ENCODE assay signal across 8 cellular contexts in genomic region chr1:2786329-2787162, GRCh38. TPM values are rescaled to one million over a fixed set of nuclear protein-coding genes. Genes with fewer than 3 reads are reported as not detected.
DNase-seq lines count a peak whose midpoint lies in the region; ATAC-seq, FAIRE-seq and TF ChIP-seq lines count a peak whose summit lies in the region.

No MANE protein-coding gene starts in this region.

- DNase-seq in Panc1 (ENCODE audit: low read depth, low spot score) (no peak), activated gamma-delta T cell treated with Interleukin-2 at 50 U/mL for 16 hours (peak; percentile 73), keratinocyte (ENCODE audit: low read depth, low spot score) (no peak), progenitor cell of endocrine pancreas (ENCODE audit: low spot score, unreplicated experiment) (no peak), MG63 (no peak)
- peak; percentile 34 to 67 (median 58) for DNase-seq in stimulated activated CD4-positive, alpha-beta T cell treated with anti-CD3 and anti-CD28 coated beads, TNF-alpha, amount 100 ng/mL, for 48 hours (ENCODE audit: low read depth in 3 of 3)

- no TSS peak for BruUV-seq in Panc1 (replicated peaks; lab: Mats Ljungman, UMichigan)

- no peak overlapping the region for H3K27ac Mint-ChIP-seq in progenitor cell of endocrine pancreas

- no peak overlapping the region for H2AFZ ChIP-seq in keratinocyte (ENCODE audit: control insufficient read depth, low read length)

- no peaks in the 10 kb centered on the region for H3K4me1 Mint-ChIP-seq in progenitor cell of endocrine pancreas (ENCODE audit: low read depth)

- H3K36me3 Mint-ChIP-seq in progenitor cell of endocrine pancreas (ENCODE audit: insufficient read depth): no peaks in the 10 kb centered on the region

- peaks cover 32% of the 10 kb centered on the region for H3K9me3 Mint-ChIP-seq in progenitor cell of endocrine pancreas (ENCODE audit: low read depth)

- H3K9me3 ChIP-seq in Panc1 (ENCODE audit: control insufficient read depth, insufficient read depth, low read depth, low read length) (no peaks in the 10 kb centered on the region), keratinocyte (ENCODE audit: control insufficient read depth, low read depth, low read length) (peaks cover 9% of the 10 kb centered on the region), MG63 (peaks cover 3% of the 10 kb centered on the region; the same call in 1 of the 2 replicates)

- H3K27me3 Mint-ChIP-seq in progenitor cell of endocrine pancreas: no peaks in the 10 kb centered on the region

- H3K4me1 ChIP-seq in Panc1 (ENCODE audit: control insufficient read depth, insufficient read depth, low read length): no peaks in the 10 kb centered on the region
- no peaks in the 10 kb centered on the region for H3K4me1 ChIP-seq in keratinocyte (ENCODE audit: control insufficient read depth, extremely low read depth, insufficient read depth, low read length)

- CTCF ChIA-PET in Panc1 (lab: Charles Lee): interaction anchor here (1.0 kb wide), 2 partner anchors 9 to 14 kb away, joined by 3 to 4 read pairs; partner anchors contain the start of gene TTC34

- ATAC-seq in Panc1: peak; percentile 79
- no peak for ATAC-seq in HG03108 (IDR thresholded peaks at IDR 0.05; ENCODE audit: unreplicated experiment)

- intact Hi-C loops in Panc1 (cut with micrococcal nuclease; ENCODE audit: unreplicated experiment): no loop called here

- H3K4me3 Mint-ChIP-seq in progenitor cell of endocrine pancreas (ENCODE audit: low read depth): no peak overlapping the region

- H3K27ac ChIP-seq in Panc1 (ENCODE audit: low read length): no peak overlapping the region
- H3K27ac ChIP-seq in keratinocyte (ENCODE audit: control insufficient read depth, insufficient read depth, low read length): no peak overlapping the region

- H3K79me2 ChIP-seq in keratinocyte (ENCODE audit: control insufficient read depth, insufficient read depth, low read length): no peaks in the 10 kb centered on the region

- no peak for FAIRE-seq in keratinocyte (lab: Jason Lieb, UNC)

- dilution Hi-C loops in keratinocyte (cut with MboI; ENCODE audit: extremely low pct_ligation_motif_present, low sequenced_read_pairs): no loop called here

- in situ Hi-C loops in Panc1 (cut with HindIII; ENCODE audit: low pct_unique_long_range_greater_than_20kb, low sequenced_read_pairs): no loop called here

- H3K9me1 ChIP-seq in keratinocyte (ENCODE audit: control insufficient read depth, extremely low read depth, insufficient read depth, low read length): no peaks in the 10 kb centered on the region

- H3K36me3 ChIP-seq in Panc1 (ENCODE audit: control insufficient read depth, insufficient read depth, low read length) (no peaks in the 10 kb centered on the region), keratinocyte (ENCODE audit: control insufficient read depth in 2 of 2, extremely low read depth in 1 of 2, insufficient read depth in 2 of 2, low read length in 2 of 2) (no peaks in the 10 kb centered on the region), MG63 (no peaks in the 10 kb centered on the region)

- H3K9ac ChIP-seq in keratinocyte (ENCODE audit: control insufficient read depth, extremely low read depth, insufficient read depth, low read length): no peak overlapping the region

- no peaks in the 10 kb centered on the region for H4K20me1 ChIP-seq in keratinocyte (ENCODE audit: control insufficient read depth, extremely low read depth, insufficient read depth, low read length)

- POLR2A ChIA-PET in Panc1 (lab: Charles Lee): no interaction called here

- peak; percentile 77 for TF ChIP-seq CTCF in GM12872 (IDR thresholded peaks at IDR 0.05; ENCODE audit: insufficient read depth, low read depth, low read length)
- peak; percentile 91 for TF ChIP-seq CTCF in Panc1 (IDR thresholded peaks at IDR 0.05)
- peak in 2 of 3 experiments; percentile 8 to 23 for TF ChIP-seq CTCF in keratinocyte (optimal IDR thresholded peaks at IDR 0.05 in 1 of 3, IDR thresholded peaks at IDR 0.05 in 1 of 3, conservative IDR thresholded peaks at IDR 0.05 in 1 of 3; ENCODE audit: extremely low read depth in 1 of 3, insufficient read depth in 2 of 3, low read length in 3 of 3)
- no peak for TF ChIP-seq CTCF in progenitor cell of endocrine pancreas (IDR thresholded peaks at IDR 0.05; ENCODE audit: unreplicated experiment)

- no peak overlapping the region for H3K4me2 ChIP-seq in keratinocyte (ENCODE audit: control insufficient read depth, extremely low read depth, insufficient read depth, low read depth, low read length)

- H3K27me3 ChIP-seq in Panc1 (ENCODE audit: control insufficient read depth, insufficient read depth, low read length) (peaks cover 4% of the 10 kb centered on the region; the same call in 1 of the 2 replicates), keratinocyte (ENCODE audit: control insufficient read depth, extremely low read depth, insufficient read depth, low read length) (no peaks in the 10 kb centered on the region), MG63 (no peaks in the 10 kb centered on the region)

- H3K4me3 ChIP-seq in Panc1 (ENCODE audit: low read depth in 2 of 2, low read length in 2 of 2): no peak overlapping the region
- H3K4me3 ChIP-seq in keratinocyte (ENCODE audit: control insufficient read depth in 2 of 3, extremely low read depth in 1 of 3, insufficient read depth in 2 of 3, low read depth in 1 of 3, low read length in 3 of 3): no peak overlapping the region
- no peak overlapping the region for H3K4me3 ChIP-seq in MG63

RNA-seq across cellular contexts. Expression of gene TTC34, which starts 14.9 kb away (rescaled TPM):
- total RNA-seq in Panc1 (2021; ENCODE audit: unreplicated experiment): 1.5 TPM
- 0.12 TPM for polyA plus RNA-seq in Panc1 (2012; ENCODE audit: insufficient read length)
- polyA plus RNA-seq in keratinocyte: 0.01 to 0.04 TPM (median 0.04 TPM) in 3 replicates
- polyA plus RNA-seq in keratinocyte (2011; ENCODE audit: low read depth): not detected
- polyA plus RNA-seq in keratinocyte (2011; cell fraction: cytosol; rRNA removed): not detected in 2 replicates
- 0.13 and 0.19 TPM in 2 replicates for polyA plus RNA-seq in keratinocyte (2011; cell fraction: nucleus; rRNA removed)
- 0.01 TPM in 1 of 2 replicates, not detected in the other for polyA plus RNA-seq in keratinocyte (2012; ENCODE audit: low replicate concordance)
- polyA minus RNA-seq in keratinocyte: 0.19 to 0.49 TPM (median 0.26 TPM) in 3 replicates
- not detected for polyA minus RNA-seq in keratinocyte (2011; cell fraction: cytosol; rRNA and poly(A)+ RNA removed)
- polyA minus RNA-seq in keratinocyte (2011; cell fraction: nucleus; rRNA and poly(A)+ RNA removed): 0.11 and 0.31 TPM in 2 replicates
- total RNA-seq in progenitor cell of endocrine pancreas: 2.8 and 3.1 TPM in 2 replicates
- total RNA-seq in MG63 (2014; rRNA removed; shearing (Covaris generic); ENCODE audit: low replicate concordance): not detected in 2 replicates

Comparison
In these comparisons a context has a peak if more than half of its experiments do, and no peak if none do; other contexts are left out.
1. DNase-seq: peak in activated gamma-delta T cell treated with Interleukin-2 at 50 U/mL for 16 hours (single experiment) and stimulated activated CD4-positive, alpha-beta T cell treated with anti-CD3 and anti-CD28 coated beads, TNF-alpha, amount 100 ng/mL, for 48 hours (3 of 3); none in Panc1 (single experiment), keratinocyte (single experiment), progenitor cell of endocrine pancreas (single experiment) and MG63 (single experiment).